ENCODE assay signal across 1 cellular context in the genomic region with DNA sequence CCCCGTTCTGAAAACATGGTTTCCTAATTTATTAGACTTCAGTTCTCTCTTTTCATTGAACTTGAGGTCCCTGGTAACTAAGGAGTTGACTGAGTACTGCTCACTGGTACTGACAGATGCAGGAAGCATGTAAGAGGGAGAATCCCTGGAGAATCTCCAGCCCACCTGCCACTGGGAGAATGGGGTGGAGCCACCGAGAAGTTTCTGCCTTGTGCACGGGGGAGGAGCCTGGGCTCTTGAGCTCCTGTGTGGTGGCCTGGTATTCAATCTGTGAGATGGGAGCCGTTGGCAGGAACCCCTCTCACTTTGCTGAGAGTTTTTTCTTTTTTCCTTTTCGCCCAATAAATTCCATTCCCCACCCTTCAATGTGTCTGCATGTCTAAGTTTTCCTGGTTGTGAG.
TF ChIP-seq lines count a peak whose summit lies in the region.

No MANE protein-coding gene starts in this region.

TF ChIP-seq in GM23338, 12 proteins besides CTCF, POLR2A, EP300 and RAD21 (continued from another document):
- TF ChIP-seq, protein P1, sequence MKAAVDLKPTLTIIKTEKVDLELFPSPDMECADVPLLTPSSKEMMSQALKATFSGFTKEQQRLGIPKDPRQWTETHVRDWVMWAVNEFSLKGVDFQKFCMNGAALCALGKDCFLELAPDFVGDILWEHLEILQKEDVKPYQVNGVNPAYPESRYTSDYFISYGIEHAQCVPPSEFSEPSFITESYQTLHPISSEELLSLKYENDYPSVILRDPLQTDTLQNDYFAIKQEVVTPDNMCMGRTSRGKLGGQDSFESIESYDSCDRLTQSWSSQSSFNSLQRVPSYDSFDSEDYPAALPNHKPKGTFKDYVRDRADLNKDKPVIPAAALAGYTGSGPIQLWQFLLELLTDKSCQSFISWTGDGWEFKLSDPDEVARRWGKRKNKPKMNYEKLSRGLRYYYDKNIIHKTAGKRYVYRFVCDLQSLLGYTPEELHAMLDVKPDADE (IDR thresholded peaks at IDR 0.05) = no peak
- TF ChIP-seq ZNF331 (CRISPR knock-in tag; IDR thresholded peaks at IDR 0.05; ENCODE audit: low read depth) (no peak), CREB1 (CRISPR knock-in tag; IDR thresholded peaks at IDR 0.05; ENCODE audit: low read depth) (no peak), NANOG (IDR thresholded peaks at IDR 0.05; ENCODE audit: borderline replicate concordance) (no peak), ZNF114 (CRISPR knock-in tag; IDR thresholded peaks at IDR 0.05) (no peak), EZH2phosphoT487 (IDR thresholded peaks at IDR 0.05; ENCODE audit: unreplicated experiment) (no peak), STAT1 (IDR thresholded peaks at IDR 0.05; ENCODE audit: unreplicated experiment) (no peak), EZH2 (IDR thresholded peaks at IDR 0.05; ENCODE audit: low read depth, unreplicated experiment) (no peak)
- TF ChIP-seq, protein P2, sequence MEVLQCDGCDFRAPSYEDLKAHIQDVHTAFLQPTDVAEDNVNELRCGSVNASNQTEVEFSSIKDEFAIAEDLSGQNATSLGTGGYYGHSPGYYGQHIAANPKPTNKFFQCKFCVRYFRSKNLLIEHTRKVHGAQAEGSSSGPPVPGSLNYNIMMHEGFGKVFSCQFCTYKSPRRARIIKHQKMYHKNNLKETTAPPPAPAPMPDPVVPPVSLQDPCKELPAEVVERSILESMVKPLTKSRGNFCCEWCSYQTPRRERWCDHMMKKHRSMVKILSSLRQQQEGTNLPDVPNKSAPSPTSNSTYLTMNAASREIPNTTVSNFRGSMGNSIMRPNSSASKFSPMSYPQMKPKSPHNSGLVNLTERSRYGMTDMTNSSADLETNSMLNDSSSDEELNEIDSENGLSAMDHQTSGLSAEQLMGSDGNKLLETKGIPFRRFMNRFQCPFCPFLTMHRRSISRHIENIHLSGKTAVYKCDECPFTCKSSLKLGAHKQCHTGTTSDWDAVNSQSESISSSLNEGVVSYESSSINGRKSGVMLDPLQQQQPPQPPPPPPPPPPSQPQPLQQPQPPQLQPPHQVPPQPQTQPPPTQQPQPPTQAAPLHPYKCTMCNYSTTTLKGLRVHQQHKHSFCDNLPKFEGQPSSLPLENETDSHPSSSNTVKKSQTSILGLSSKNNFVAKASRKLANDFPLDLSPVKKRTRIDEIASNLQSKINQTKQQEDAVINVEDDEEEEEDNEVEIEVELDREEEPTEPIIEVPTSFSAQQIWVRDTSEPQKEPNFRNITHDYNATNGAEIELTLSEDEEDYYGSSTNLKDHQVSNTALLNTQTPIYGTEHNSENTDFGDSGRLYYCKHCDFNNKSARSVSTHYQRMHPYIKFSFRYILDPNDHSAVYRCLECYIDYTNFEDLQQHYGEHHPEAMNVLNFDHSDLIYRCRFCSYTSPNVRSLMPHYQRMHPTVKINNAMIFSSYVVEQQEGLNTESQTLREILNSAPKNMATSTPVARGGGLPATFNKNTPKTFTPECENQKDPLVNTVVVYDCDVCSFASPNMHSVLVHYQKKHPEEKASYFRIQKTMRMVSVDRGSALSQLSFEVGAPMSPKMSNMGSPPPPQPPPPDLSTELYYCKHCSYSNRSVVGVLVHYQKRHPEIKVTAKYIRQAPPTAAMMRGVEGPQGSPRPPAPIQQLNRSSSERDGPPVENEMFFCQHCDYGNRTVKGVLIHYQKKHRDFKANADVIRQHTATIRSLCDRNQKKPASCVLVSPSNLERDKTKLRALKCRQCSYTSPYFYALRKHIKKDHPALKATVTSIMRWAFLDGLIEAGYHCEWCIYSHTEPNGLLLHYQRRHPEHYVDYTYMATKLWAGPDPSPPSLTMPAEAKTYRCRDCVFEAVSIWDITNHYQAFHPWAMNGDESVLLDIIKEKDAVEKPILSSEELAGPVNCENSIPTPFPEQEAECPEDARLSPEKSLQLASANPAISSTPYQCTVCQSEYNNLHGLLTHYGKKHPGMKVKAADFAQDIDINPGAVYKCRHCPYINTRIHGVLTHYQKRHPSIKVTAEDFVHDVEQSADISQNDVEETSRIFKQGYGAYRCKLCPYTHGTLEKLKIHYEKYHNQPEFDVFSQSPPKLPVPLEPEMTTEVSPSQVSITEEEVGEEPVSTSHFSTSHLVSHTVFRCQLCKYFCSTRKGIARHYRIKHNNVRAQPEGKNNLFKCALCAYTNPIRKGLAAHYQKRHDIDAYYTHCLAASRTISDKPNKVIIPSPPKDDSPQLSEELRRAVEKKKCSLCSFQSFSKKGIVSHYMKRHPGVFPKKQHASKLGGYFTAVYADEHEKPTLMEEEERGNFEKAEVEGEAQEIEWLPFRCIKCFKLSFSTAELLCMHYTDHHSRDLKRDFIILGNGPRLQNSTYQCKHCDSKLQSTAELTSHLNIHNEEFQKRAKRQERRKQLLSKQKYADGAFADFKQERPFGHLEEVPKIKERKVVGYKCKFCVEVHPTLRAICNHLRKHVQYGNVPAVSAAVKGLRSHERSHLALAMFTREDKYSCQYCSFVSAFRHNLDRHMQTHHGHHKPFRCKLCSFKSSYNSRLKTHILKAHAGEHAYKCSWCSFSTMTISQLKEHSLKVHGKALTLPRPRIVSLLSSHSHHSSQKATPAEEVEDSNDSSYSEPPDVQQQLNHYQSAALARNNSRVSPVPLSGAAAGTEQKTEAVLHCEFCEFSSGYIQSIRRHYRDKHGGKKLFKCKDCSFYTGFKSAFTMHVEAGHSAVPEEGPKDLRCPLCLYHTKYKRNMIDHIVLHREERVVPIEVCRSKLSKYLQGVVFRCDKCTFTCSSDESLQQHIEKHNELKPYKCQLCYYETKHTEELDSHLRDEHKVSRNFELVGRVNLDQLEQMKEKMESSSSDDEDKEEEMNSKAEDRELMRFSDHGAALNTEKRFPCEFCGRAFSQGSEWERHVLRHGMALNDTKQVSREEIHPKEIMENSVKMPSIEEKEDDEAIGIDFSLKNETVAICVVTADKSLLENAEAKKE (CRISPR knock-in tag; IDR thresholded peaks at IDR 0.05) = no peak
TF ChIP-seq in GM23338: peak in this region for 0.
